Comparison of ENCODE assay signal across 1 cellular context in genomic region chr5:169474226-169474625, GRCh38.
TF ChIP-seq lines count a peak whose summit lies in the region.

No MANE protein-coding gene starts in this region.

TF ChIP-seq in GM12878, 131 proteins besides CTCF, POLR2A, EP300 and RAD21:
- TF ChIP-seq SMC3 (IDR thresholded peaks at IDR 0.05; ENCODE audit: borderline replicate concordance, low read length) (0 out of 2 replicates have a peak, but pooled peaks have one; percentile 12), NR2C2 (IDR thresholded peaks at IDR 0.05; ENCODE audit: borderline replicate concordance, control insufficient read depth, insufficient read length, low read depth) (no peak), RB1 (IDR thresholded peaks at IDR 0.05; ENCODE audit: borderline replicate concordance) (no peak)
